8 cellular contexts compared by ENCODE assay signal in genomic region chr12:66234037-66234693, GRCh38. TPM values are rescaled to one million over a fixed set of nuclear protein-coding genes. Genes with fewer than 3 reads are reported as not detected.
DNase-seq lines count a peak whose midpoint lies in the region; ATAC-seq and TF ChIP-seq lines count a peak whose summit lies in the region.
"Not testable (repeated sequence)": the region's sequence is repeated elsewhere in the genome, so short reads cannot be mapped to it uniquely, and the experiment has no call there.

No MANE protein-coding gene starts in this region.

- H3K27ac ChIP-seq in HEK293 (ENCODE audit: extremely low read depth, low read depth, low read length); endodermal cell (ENCODE audit: low read depth, low read length): not testable (repeated sequence)

- not testable (repeated sequence) for H3K27ac Mint-ChIP-seq in activated CD4-positive, alpha-beta memory T cell treated with anti-CD3 and anti-CD28 coated beads for 36 hours; endodermal cell; natural killer cell

- not testable (repeated sequence) for H3K4me3 ChIP-seq in HEK293 (ENCODE audit: low read depth, low read length); endodermal cell (ENCODE audit: low read length)

- not testable (repeated sequence) for H3K36me3 Mint-ChIP-seq in activated CD4-positive, alpha-beta memory T cell treated with anti-CD3 and anti-CD28 coated beads for 36 hours; endodermal cell (ENCODE audit: low read depth); natural killer cell

- WGBS in endodermal cell (ENCODE audit: insufficient coverage in 1 of 2, insufficient read length in 1 of 2), 2 experiments: 78 to 80% methylated on average over 9 to 13 of the region's 13 CpGs

- H3K27me3 Mint-ChIP-seq in activated CD4-positive, alpha-beta memory T cell treated with anti-CD3 and anti-CD28 coated beads for 36 hours: peaks cover 27% of the 10 kb centered on the region
- not testable (repeated sequence) for H3K27me3 Mint-ChIP-seq in endodermal cell (ENCODE audit: insufficient read depth)
- peaks cover 8 to 18% of the 10 kb centered on the region in 2 donors for H3K27me3 Mint-ChIP-seq in natural killer cell (ENCODE audit: low read depth in 2 of 2)

- not testable (repeated sequence) for H3K36me3 ChIP-seq in HEK293 (ENCODE audit: control insufficient read depth in 2 of 2, insufficient read depth in 1 of 2, low read length in 2 of 2); endodermal cell (ENCODE audit: control insufficient read depth, insufficient read depth, low read length)

- not testable (repeated sequence) for H3K9me3 Mint-ChIP-seq in activated CD4-positive, alpha-beta memory T cell treated with anti-CD3 and anti-CD28 coated beads for 36 hours; endodermal cell; natural killer cell

- peak; percentile 85 for ATAC-seq in GM18508 (IDR thresholded peaks at IDR 0.05; ENCODE audit: insufficient read depth, unreplicated experiment)
- peak; percentile 17 to 65 (median 34) for ATAC-seq in natural killer cell

- not testable (repeated sequence) for H3K27me3 ChIP-seq in endodermal cell (ENCODE audit: control insufficient read depth, insufficient read depth, low read length, poor library complexity, severe bottlenecking)

- intact Hi-C loops in activated CD4-positive, alpha-beta memory T cell treated with anti-CD3 and anti-CD28 coated beads for 36 hours (cut with micrococcal nuclease): not testable (repeated sequence)
- intact Hi-C loops in natural killer cell (cut with micrococcal nuclease): loop anchor here (2.0 kb wide), 1 partner anchor 65 kb away; the partner anchor contains the start of gene TMBIM4

- CTCF ChIA-PET in HEK293 (lab: Yijun Ruan, JAX): interaction anchor here (0.6 to 2.0 kb wide), 8 partner anchors 8 to 908 kb away, joined by 3 to 5 read pairs (median 3); no protein-coding TSS in a partner anchor
- CTCF ChIA-PET in activated CD4-positive, alpha-beta memory T cell treated with anti-CD3 and anti-CD28 coated beads for 36 hours (lab: Charles Lee): interaction anchor here (0.6 to 1.0 kb wide), 2 partner anchors 45 to 85 kb away, joined by 3 to 4 read pairs; partner anchors contain the start of gene IRAK3

- not testable (repeated sequence) for H3K9me3 ChIP-seq in HEK293 (ENCODE audit: control insufficient read depth, insufficient read depth, low read depth, low read length); endodermal cell (ENCODE audit: control insufficient read depth, low read length)

- DNase-seq in 8988T: peak; percentile 26
- peak; percentile 45 for DNase-seq in HT1080 (ENCODE audit: low read depth)
- DNase-seq in NOMO-1 treated with dmso at 0.1 percent for 144 hours (lab: John Stamatoyannopoulos, UW; ENCODE audit: unreplicated experiment): peak; percentile 76
- peak; percentile 52 for DNase-seq in activated CD4-positive, alpha-beta memory T cell treated with anti-CD3 and anti-CD28 coated beads for 36 hours
- DNase-seq in endodermal cell: peak; percentile 88
- peak; percentile 20 for DNase-seq in natural killer cell

- H3K4me3 Mint-ChIP-seq in activated CD4-positive, alpha-beta memory T cell treated with anti-CD3 and anti-CD28 coated beads for 36 hours: peak overlapping the region; percentile 9
- H3K4me3 Mint-ChIP-seq in endodermal cell: peak overlapping the region; percentile 55
- H3K4me3 Mint-ChIP-seq in natural killer cell: peak overlapping the region; percentile 67

- not testable (repeated sequence) for H3K9ac ChIP-seq in endodermal cell (ENCODE audit: extremely low read depth, low read length, poor library complexity, severe bottlenecking)

- H3K4me1 Mint-ChIP-seq in activated CD4-positive, alpha-beta memory T cell treated with anti-CD3 and anti-CD28 coated beads for 36 hours (ENCODE audit: low read depth); natural killer cell: not testable (repeated sequence)
- peaks cover 34% of the 10 kb centered on the region for H3K4me1 Mint-ChIP-seq in endodermal cell

- TF ChIP-seq CTCF in HEK293 (tag by site-specific recombination; IDR thresholded peaks at IDR 0.05): peak; percentile 38; the same call in 1 of the 2 replicates
- TF ChIP-seq CTCF in endodermal cell (conservative IDR thresholded peaks at IDR 0.05); natural killer cell (IDR thresholded peaks at IDR 0.05): not testable (repeated sequence)

- POLR2A ChIA-PET in HEK293 (lab: Yijun Ruan, JAX): interaction anchor here (2.7 kb wide), 1 partner anchor 65 kb away, joined by 12 read pairs; the partner anchor contains the start of gene TMBIM4
- POLR2A ChIA-PET in activated CD4-positive, alpha-beta memory T cell treated with anti-CD3 and anti-CD28 coated beads for 36 hours (lab: Charles Lee): interaction anchor here (1.6 kb wide), 1 partner anchor 38 kb away, joined by 3 read pairs; no protein-coding TSS in a partner anchor

- not testable (repeated sequence) for H3K4me1 ChIP-seq in HEK293 (ENCODE audit: control insufficient read depth, insufficient read depth, low read length); endodermal cell (ENCODE audit: control insufficient read depth, insufficient read depth, low read length)

TF ChIP-seq in HEK293, 187 proteins besides CTCF, POLR2A, EP300 and RAD21 (continues in another document):
- TF ChIP-seq ZSCAN4 (tag by site-specific recombination; IDR thresholded peaks at IDR 0.05) (peak; percentile 11; the same call in 1 of the 2 replicates), SP7 (tag by site-specific recombination; IDR thresholded peaks at IDR 0.05) (peak; percentile 39; the same call in 1 of the 2 replicates), ZNF692 (tag by site-specific recombination; IDR thresholded peaks at IDR 0.05) (0 out of 2 replicates have a peak, but pooled peaks have one; percentile 27), SCRT1 (tag by site-specific recombination; IDR thresholded peaks at IDR 0.05; ENCODE audit: borderline replicate concordance) (peak; percentile 38; the same call in 1 of the 2 replicates), ZNF335 (tag by site-specific recombination; conservative IDR thresholded peaks at IDR 0.05) (peak; percentile 24; the same call in 1 of the 2 replicates), SCRT2 (tag by site-specific recombination; IDR thresholded peaks at IDR 0.05) (peak; percentile 90), OSR2 (tag by site-specific recombination; IDR thresholded peaks at IDR 0.05) (peak; percentile 81), ZBTB17 (tag by site-specific recombination; IDR thresholded peaks at IDR 0.05) (peak; percentile 65), ZNF654 (tag by site-specific recombination; IDR thresholded peaks at IDR 0.05; ENCODE audit: low read depth) (peak; percentile 38), ZBTB20 (tag by site-specific recombination; IDR thresholded peaks at IDR 0.05) (peak; percentile 23; the same call in 1 of the 2 replicates), ZNF629 (tag by site-specific recombination; IDR thresholded peaks at IDR 0.05) (peak; percentile 82), ZNF10 (tag by site-specific recombination; IDR thresholded peaks at IDR 0.05) (peak; percentile 54), ZIC2 (tag by site-specific recombination; IDR thresholded peaks at IDR 0.05) (peak; percentile 91), ZNF600 (tag by site-specific recombination; IDR thresholded peaks at IDR 0.05) (peak; percentile 75)

RNA-seq across cellular contexts. Expression of gene IRAK3, which starts 45.2 kb away (rescaled TPM):
- total RNA-seq in HT1080 (2014; rRNA removed; shearing (Covaris generic)): 0.03 TPM in 1 of 2 replicates, not detected in the other
- polyA plus RNA-seq in HT1080 (2015; cell fraction: cytosol; rRNA removed): 0.02 TPM in 1 of 2 replicates, not detected in the other
- polyA plus RNA-seq in HT1080 (2015; cell fraction: nucleus; rRNA removed): 0.05 TPM in 1 of 2 replicates, not detected in the other
- total RNA-seq in activated CD4-positive, alpha-beta memory T cell treated with anti-CD3 and anti-CD28 coated beads for 36 hours: under 1 TPM; 0.45 to 0.46 TPM
- total RNA-seq in endodermal cell: under 1 TPM; 0.27 to 0.59 TPM
- polyA plus RNA-seq in endodermal cell (2013, experiment 1 of 2): 0.36 TPM
- 0.37 TPM for polyA plus RNA-seq in endodermal cell (2013, experiment 2 of 2)
- total RNA-seq in natural killer cell: 1 to 10 TPM; 3.7 to 9.9 (median 9.2) TPM

Comparison
In these comparisons a context has a peak if more than half of its experiments do, and no peak if none do; other contexts are left out.
1. DNase-seq: peak in every context shown above with its lines; median percentile 88 in endodermal cell; 76 in NOMO-1 treated with dmso at 0.1 percent for 144 hours; 52 in activated CD4-positive, alpha-beta memory T cell treated with anti-CD3 and anti-CD28 coated beads for 36 hours; 45 in HT1080; 26 in 8988T; 20 in natural killer cell.
2. H3K4me3 Mint-ChIP-seq: peak in every context shown above with its lines; median percentile 67 in natural killer cell; 55 in endodermal cell; 9 in activated CD4-positive, alpha-beta memory T cell treated with anti-CD3 and anti-CD28 coated beads for 36 hours.